Comparison of ENCODE assay signal across 15 cellular contexts in genomic region chr12:121649819-121650353, GRCh38. TPM values are rescaled to one million over a fixed set of nuclear protein-coding genes. Genes with fewer than 3 reads are reported as not detected.
A peak's percentile ranks its signal among the peaks of the same experiment; 100 is the strongest.
DNase-seq lines count a peak whose midpoint lies in the region; ATAC-seq, FAIRE-seq and TF ChIP-seq lines count a peak whose summit lies in the region.
"Had no signal": no experiment of that assay in that cellular context is flagged by ENCODE, and none has a peak within 500 bp of the region (broad histone marks: within the 10 kb centered on the region; RNA-seq: fewer than 3 reads in every experiment).

No MANE protein-coding gene starts in this region.

- 94% methylated on average over 7 of the region's 8 CpGs for WGBS in GM12878 (ENCODE audit: insufficient coverage, insufficient replicate concordance, low lambda C conversion rate, missing lambda C conversion rate)

- ATAC-seq in activated T-cell treated with anti-CD3 and anti-CD28 coated beads, Interleukin-2, amount 50 U/mL, for 72 hours (replicated peaks in 1 of 2) = peak; percentile 77 to 78
- ATAC-seq in GM12878 (peak; percentile 52; the same call in 2 of the 3 replicates), upper lobe of right lung (peak; percentile 53), HG03439 (IDR thresholded peaks at IDR 0.05; ENCODE audit: unreplicated experiment) (no peak)
- ATAC-seq: pancreas had no signal

- CTCF ChIA-PET in GM12878 (lab: Yijun Ruan, JAX) = interaction anchor here (1.0 to 1.5 kb wide), 4 partner anchors 9 to 23 kb away, joined by 3 to 4 read pairs (median 3); no protein-coding TSS in a partner anchor

- no peak overlapping the region for H3K4me2 ChIP-seq in GM12878 (ENCODE audit: control insufficient read depth, insufficient read depth)

- no peak overlapping the region for H2AFZ ChIP-seq in GM12878 (ENCODE audit: control insufficient read depth, low read depth, low read length)

- H3K79me2 ChIP-seq in GM12878 (ENCODE audit: control insufficient read depth, insufficient read depth, low read length) = no peaks in the 10 kb centered on the region

- H3K4me3 Mint-ChIP-seq in activated T-cell treated with anti-CD3 and anti-CD28 coated beads, Interleukin-2, amount 50 U/mL, for 72 hours = no peak overlapping the region

- POLR2A ChIA-PET in GM12878 (lab: Charles Lee) = interaction anchor here (1.5 to 2.5 kb wide), 2 partner anchors 10 to 23 kb away, joined by 4 to 10 read pairs; partner anchors contain the start of gene ORAI1

- no peak for TF ChIP-seq POLR2A in GM12878 (IDR thresholded peaks at IDR 0.05; ENCODE audit: low read depth, low read length)

- H3K27ac Mint-ChIP-seq in activated T-cell treated with anti-CD3 and anti-CD28 coated beads, Interleukin-2, amount 50 U/mL, for 72 hours = peak overlapping the region; percentile 10

- TF ChIP-seq CTCF in GM12878 (IDR thresholded peaks at IDR 0.05 in 2 of 3, conservative IDR thresholded peaks at IDR 0.05 in 1 of 3; ENCODE audit: control insufficient read depth in 2 of 3, extremely low read depth in 1 of 3, insufficient read depth in 1 of 3, low read depth in 3 of 3, low read length in 3 of 3) = no peak
- no peak for TF ChIP-seq CTCF in upper lobe of right lung (IDR thresholded peaks at IDR 0.05)

- no peak overlapping the region for H3K27ac ChIP-seq in GM12878 (ENCODE audit: control insufficient read depth, insufficient read depth)
- H3K27ac ChIP-seq in upper lobe of right lung = no peak overlapping the region
- H3K27ac ChIP-seq: pancreas had no signal

- no peaks in the 10 kb centered on the region for H3K36me3 Mint-ChIP-seq in activated T-cell treated with anti-CD3 and anti-CD28 coated beads, Interleukin-2, amount 50 U/mL, for 72 hours (ENCODE audit: insufficient read depth in 2 of 2)

- RAD21 ChIA-PET in GM12878 (lab: Charles Lee; ENCODE audit: unreplicated experiment) = no interaction called here

- H3K9ac ChIP-seq in GM12878 (ENCODE audit: control insufficient read depth, insufficient read depth, low read length) = no peak overlapping the region

- H3K4me1 Mint-ChIP-seq in activated T-cell treated with anti-CD3 and anti-CD28 coated beads, Interleukin-2, amount 50 U/mL, for 72 hours (ENCODE audit: low read depth) = peaks cover 27% of the 10 kb centered on the region

- H3K4me1 ChIP-seq in GM12878 (ENCODE audit: control insufficient read depth, insufficient read depth, low read length) (no peaks in the 10 kb centered on the region), upper lobe of right lung (peaks cover 7% of the 10 kb centered on the region)
- H3K4me1 ChIP-seq: pancreas had no signal

- H3K27me3 ChIP-seq in GM12878 (replicated peaks in 1 of 2; ENCODE audit: control insufficient read depth in 2 of 2, insufficient read depth in 2 of 2, low read length in 1 of 2) (no peaks in the 10 kb centered on the region), upper lobe of right lung (no peaks in the 10 kb centered on the region)
- H3K27me3 ChIP-seq: pancreas had no signal

- TF ChIP-seq RAD21 in GM12878 (IDR thresholded peaks at IDR 0.05; ENCODE audit: insufficient read depth, low read depth, low read length) = no peak

- BruUV-seq in GM12878 (replicated peaks; lab: Mats Ljungman, UMichigan) = no TSS peak

- H3K27me3 Mint-ChIP-seq in activated T-cell treated with anti-CD3 and anti-CD28 coated beads, Interleukin-2, amount 50 U/mL, for 72 hours (ENCODE audit: low read depth) = no peaks in the 10 kb centered on the region

- intact Hi-C loops in GM12878 (cut with micrococcal nuclease; ENCODE audit: unreplicated experiment) = no loop called here
- intact Hi-C loops in upper lobe of right lung (cut with DNase I) = no loop called here

- TF ChIP-seq EP300 in GM12878 (IDR thresholded peaks at IDR 0.05; ENCODE audit: borderline replicate concordance in 1 of 2, control insufficient read depth in 1 of 2, low read depth in 2 of 2, low read length in 2 of 2) = no peak

- H3K9me3 ChIP-seq in GM12878 (replicated peaks; ENCODE audit: control insufficient read depth, insufficient read depth, low read length) = no peaks in the 10 kb centered on the region
- H3K9me3 ChIP-seq in upper lobe of right lung = no peaks in the 10 kb centered on the region
- H3K9me3 ChIP-seq: pancreas had no signal

- H3K4me3 ChIP-seq in GM12878 (no peak overlapping the region), upper lobe of right lung (no peak overlapping the region)
- H3K4me3 ChIP-seq: pancreas had no signal

- H3K36me3 ChIP-seq in GM12878 (ENCODE audit: control insufficient read depth in 2 of 2, insufficient read depth in 2 of 2, low read length in 1 of 2) (no peaks in the 10 kb centered on the region), upper lobe of right lung (no peaks in the 10 kb centered on the region)
- H3K36me3 ChIP-seq: pancreas had no signal

- in situ Hi-C loops in GM12878 (cut with MboI) = no loop called here

- DNase-seq in activated T-cell treated with anti-CD3 and anti-CD28 coated beads, Interleukin-2, amount 50 U/mL, for 72 hours = no peak
- no peak for DNase-seq in activated T-cell treated with anti-CD3 and anti-CD28 coated beads for 4 hours
- DNase-seq in SIG-M5 (lab: John Stamatoyannopoulos, UW) = peak; percentile 96
- no peak for DNase-seq in GM12878 (ENCODE audit: low read depth, low spot score)
- DNase-seq in upper lobe of right lung = no peak
- DNase-seq in iPS-NIHi11 (ENCODE audit: low spot score) = no peak
- DNase-seq in NCI-H2029 treated with DMSO at 0.1 percent for 48 hours (lab: John Stamatoyannopoulos, UW) = no peak
- DNase-seq: activated gamma-delta T cell treated with Interleukin-2 at 50 U/mL for 16 hours, cerebellar nuclear complex, GOT3, NCI-H1048, NCI-H345, pancreas had no signal

- no peaks in the 10 kb centered on the region for H3K9me3 Mint-ChIP-seq in activated T-cell treated with anti-CD3 and anti-CD28 coated beads, Interleukin-2, amount 50 U/mL, for 72 hours

- no peak for FAIRE-seq in GM12878 (lab: Jason Lieb, UNC)
- FAIRE-seq: GM12892, pancreas had no signal

- SMC1A ChIA-PET in GM12878 (lab: Charles Lee; ENCODE audit: uncharacterized antibody, unreplicated experiment) = interaction anchor here (0.9 kb wide), 1 partner anchor 21 kb away, joined by 3 read pairs; no protein-coding TSS in a partner anchor

- H4K20me1 ChIP-seq in GM12878 (ENCODE audit: control insufficient read depth, insufficient read depth) = no peaks in the 10 kb centered on the region

TF ChIP-seq in GM12878, 131 proteins besides CTCF, POLR2A, EP300 and RAD21:
- no peak for TF ChIP-seq TCF3 (IDR thresholded peaks at IDR 0.05; ENCODE audit: borderline replicate concordance, insufficient read depth, low read depth, low read length)
- peak; percentile 42; the same call in 1 of the 2 replicates for TF ChIP-seq RUNX3 (IDR thresholded peaks at IDR 0.05; ENCODE audit: low read length)

RNA-seq across cellular contexts. Expression of gene MORN3, which starts 19.6 kb away (rescaled TPM):
- 1 to 10 TPM; 2.4 to 3.2 TPM for total RNA-seq in activated T-cell treated with anti-CD3 and anti-CD28 coated beads, Interleukin-2, amount 50 U/mL, for 72 hours
- not detected in 2 replicates for total RNA-seq in GM12878 (2013; cell fraction: nucleolus; rRNA removed)
- total RNA-seq in GM12878 (2014; rRNA removed) (0.11 and 0.17 TPM in 2 replicates), GM12878 (2014; rRNA removed; fragmentation: Illumina TruSeq; extraction: Trizol) (0.13 and 0.28 TPM in 2 replicates), GM12878 (2021) (0.15 and 0.19 TPM in 2 replicates), upper lobe of right lung (0.67 TPM)
- 0.21 TPM for polyA plus RNA-seq in GM12878 (2011; ENCODE audit: low read depth)
- polyA plus RNA-seq in GM12878 (2011; rRNA removed) (0.34 and 0.37 TPM in 2 replicates), GM12878 (2014; fragmentation: Illumina TruSeq; extraction: Trizol) (0.11 and 0.18 TPM in 2 replicates), GM12878 (2014; fragmentation: Nextera tagmentation; extraction: Ambion mirVana) (under 1 TPM; 0.24 to 0.31 TPM), GM12878 (2014; rRNA removed) (0.08 and 0.11 TPM in 2 replicates), GM12878 (2016; fragmentation: Nextera tagmentation; extraction: Ambion mirVana) (under 1 TPM; 0.14 to 0.16 TPM)
- 0.16 and 0.18 TPM in 2 replicates for polyA plus RNA-seq in GM12878 (2011; cell fraction: cytosol; rRNA removed)
- 0.07 and 0.10 TPM in 2 replicates for polyA plus RNA-seq in GM12878 (2011; cell fraction: nucleus; rRNA removed)
- polyA plus RNA-seq in GM12878 (2012) = 0.27 and 0.34 TPM in 2 replicates
- not detected in 2 replicates for polyA minus RNA-seq in GM12878 (2011; rRNA and poly(A)+ RNA removed)
- polyA minus RNA-seq in GM12878 (2011; cell fraction: cytosol; rRNA and poly(A)+ RNA removed) = not detected in 2 replicates
- polyA minus RNA-seq in GM12878 (2011; cell fraction: nucleus; rRNA and poly(A)+ RNA removed) = not detected in 2 replicates

RNA-seq across cellular contexts. Expression of gene ORAI1, which starts 23.6 kb away (rescaled TPM):
- total RNA-seq in activated T-cell treated with anti-CD3 and anti-CD28 coated beads, Interleukin-2, amount 50 U/mL, for 72 hours = 10 to 100 TPM; 35.2 to 39.3 TPM
- total RNA-seq in GM12878 (2013; cell fraction: nucleolus; rRNA removed) = 13.1 and 15.8 TPM in 2 replicates
- total RNA-seq in GM12878 (2014; rRNA removed) (9.7 and 16.4 TPM in 2 replicates), GM12878 (2014; rRNA removed; fragmentation: Illumina TruSeq; extraction: Trizol) (7.1 and 8.2 TPM in 2 replicates), GM12878 (2021) (31.0 and 32.2 TPM in 2 replicates), upper lobe of right lung (32.4 TPM)
- polyA plus RNA-seq in GM12878 (2011; ENCODE audit: low read depth) = 6.5 TPM
- polyA plus RNA-seq in GM12878 (2011; rRNA removed) (4.8 and 15.3 TPM in 2 replicates), GM12878 (2014; fragmentation: Illumina TruSeq; extraction: Trizol) (2.6 and 6.5 TPM in 2 replicates), GM12878 (2014; fragmentation: Nextera tagmentation; extraction: Ambion mirVana) (1 to 10 TPM; 5.5 to 6.1 TPM), GM12878 (2014; rRNA removed) (33.1 and 39.2 TPM in 2 replicates), GM12878 (2016; fragmentation: Nextera tagmentation; extraction: Ambion mirVana) (10 to 100 TPM in 1 of 2 experiments, 1 to 10 TPM in 1; 7.7 to 25.1 TPM)
- polyA plus RNA-seq in GM12878 (2011; cell fraction: cytosol; rRNA removed) = 28.4 and 36.0 TPM in 2 replicates
- 20.8 and 24.1 TPM in 2 replicates for polyA plus RNA-seq in GM12878 (2011; cell fraction: nucleus; rRNA removed)
- polyA plus RNA-seq in GM12878 (2012) = 21.7 and 23.1 TPM in 2 replicates
- polyA minus RNA-seq in GM12878 (2011; rRNA and poly(A)+ RNA removed) = 21.7 and 34.6 TPM in 2 replicates
- 25.1 and 28.5 TPM in 2 replicates for polyA minus RNA-seq in GM12878 (2011; cell fraction: cytosol; rRNA and poly(A)+ RNA removed)
- polyA minus RNA-seq in GM12878 (2011; cell fraction: nucleus; rRNA and poly(A)+ RNA removed) = 7.7 and 21.1 TPM in 2 replicates
